Comparison of ENCODE assay signal across 7 cellular contexts in the genomic region with DNA sequence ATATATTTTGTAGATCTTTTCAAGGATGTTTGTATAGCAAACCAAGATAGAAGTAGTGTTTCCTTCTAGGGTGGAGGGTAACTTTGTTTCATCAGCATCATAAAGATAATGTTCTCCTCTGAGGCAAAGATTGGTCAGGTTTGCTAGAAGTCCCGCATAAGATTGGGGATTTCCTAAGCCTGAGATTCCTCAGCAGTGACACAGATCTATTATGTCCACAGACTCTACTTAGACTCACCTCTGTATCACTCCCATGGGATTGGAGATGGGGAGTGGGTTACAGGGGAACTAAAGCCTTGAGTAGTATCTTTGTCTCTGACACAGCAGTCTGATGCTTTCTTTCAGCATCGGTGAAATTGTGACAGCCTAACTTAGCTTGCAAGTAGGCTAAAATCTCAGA.
DNase-seq lines count a peak whose midpoint lies in the region; TF ChIP-seq lines count a peak whose summit lies in the region.
"Not testable (repeated sequence)": the region's sequence is repeated elsewhere in the genome, so short reads cannot be mapped to it uniquely, and the experiment has no call there.

No MANE protein-coding gene starts in this region.

- CTCF ChIA-PET in mammary epithelial cell (lab: Charles Lee; ENCODE audit: low non-redundant PET): not testable (repeated sequence)

- DNase-seq in EH (ENCODE audit: low read depth): peak; percentile 6
- peak; percentile 13 for DNase-seq in LHCN-M2 (ENCODE audit: low read depth)
- peak; percentile 16 for DNase-seq in activated CD4-positive, alpha-beta T cell treated with anti-CD3 and anti-CD28 coated beads, Interleukin-2, amount 10 ng/mL, durations not matched to agents 24 days and 14 days
- peak; percentile 3 for DNase-seq in mammary epithelial cell
- peak; percentile 3 for DNase-seq in epithelial cell of proximal tubule (ENCODE audit: low read depth)
- peak; percentile 60 for DNase-seq in fibroblast of the aortic adventitia (ENCODE audit: low read depth)
- DNase-seq in osteoblast (ENCODE audit: insufficient read length, low spot score, missing footprints): not testable (repeated sequence)

- H3K9ac ChIP-seq in mammary epithelial cell (ENCODE audit: insufficient read depth, low read length): not testable (repeated sequence)

- H3K4me3 ChIP-seq in mammary epithelial cell (replicated peaks in 1 of 3; ENCODE audit: insufficient read depth in 1 of 3, low read depth in 2 of 3, low read length in 3 of 3); epithelial cell of proximal tubule (ENCODE audit: low read depth, low read length); fibroblast of the aortic adventitia (ENCODE audit: low read depth, low read length); osteoblast (ENCODE audit: insufficient read depth, low read length): not testable (repeated sequence)

- H3K79me2 ChIP-seq in mammary epithelial cell (ENCODE audit: insufficient read depth, low read length); osteoblast (ENCODE audit: insufficient read depth, low read length): not testable (repeated sequence)

- BruUV-seq in mammary epithelial cell (replicated peaks; lab: Mats Ljungman, UMichigan): not testable (repeated sequence)

- dilution Hi-C loops in mammary epithelial cell (cut with HindIII; ENCODE audit: low sequenced_read_pairs): not testable (repeated sequence)

- H3K36me3 ChIP-seq in mammary epithelial cell (ENCODE audit: insufficient read depth, low read length); osteoblast (ENCODE audit: insufficient read depth, low read length): not testable (repeated sequence)

- H3K27ac ChIP-seq in mammary epithelial cell (ENCODE audit: insufficient read depth, low read depth, low read length); osteoblast (ENCODE audit: low read depth, low read length): not testable (repeated sequence)

- H3K4me3 Mint-ChIP-seq in activated CD4-positive, alpha-beta T cell treated with anti-CD3 and anti-CD28 coated beads, Interleukin-2, amount 10 ng/mL, durations not matched to agents 24 days and 14 days: not testable (repeated sequence)

- not testable (repeated sequence) for H4K20me1 ChIP-seq in mammary epithelial cell (ENCODE audit: insufficient read depth, low read length); osteoblast (ENCODE audit: insufficient read depth, low read length)

- H3K27me3 Mint-ChIP-seq in activated CD4-positive, alpha-beta T cell treated with anti-CD3 and anti-CD28 coated beads, Interleukin-2, amount 10 ng/mL, durations not matched to agents 24 days and 14 days: not testable (repeated sequence)

- WGBS in mammary epithelial cell (ENCODE audit: low coverage, missing lambda C conversion rate): 94% methylated on average over 2 of the region's 2 CpGs

- not testable (repeated sequence) for H3K36me3 Mint-ChIP-seq in activated CD4-positive, alpha-beta T cell treated with anti-CD3 and anti-CD28 coated beads, Interleukin-2, amount 10 ng/mL, durations not matched to agents 24 days and 14 days (ENCODE audit: low read depth)

- H3K9me3 ChIP-seq in mammary epithelial cell (replicated peaks; ENCODE audit: insufficient read depth, low read length); osteoblast (ENCODE audit: low read depth, low read length): not testable (repeated sequence)

- not testable (repeated sequence) for H3K4me1 Mint-ChIP-seq in activated CD4-positive, alpha-beta T cell treated with anti-CD3 and anti-CD28 coated beads, Interleukin-2, amount 10 ng/mL, durations not matched to agents 24 days and 14 days

- not testable (repeated sequence) for TF ChIP-seq CTCF in mammary epithelial cell (conservative IDR thresholded peaks at IDR 0.05 in 1 of 2, IDR thresholded peaks at IDR 0.05 in 1 of 2; ENCODE audit: extremely low read depth in 1 of 2, insufficient read depth in 1 of 2, low read depth in 1 of 2, low read length in 2 of 2); epithelial cell of proximal tubule (conservative IDR thresholded peaks at IDR 0.05; ENCODE audit: low read depth, low read length); fibroblast of the aortic adventitia (IDR thresholded peaks at IDR 0.05; ENCODE audit: insufficient read depth, low read length); osteoblast (IDR thresholded peaks at IDR 0.05; ENCODE audit: extremely low read depth, low read depth, low read length)

- not testable (repeated sequence) for H3K4me1 ChIP-seq in mammary epithelial cell (ENCODE audit: insufficient read depth, low read length); osteoblast (ENCODE audit: insufficient read depth, low read length)

- not testable (repeated sequence) for H3K27me3 ChIP-seq in mammary epithelial cell (ENCODE audit: insufficient read depth, low read length); osteoblast (ENCODE audit: insufficient read depth, low read length)

- in situ Hi-C loops in mammary epithelial cell (cut with MboI; ENCODE audit: low sequenced_read_pairs in 2 of 2): not testable (repeated sequence)

- H2AFZ ChIP-seq in mammary epithelial cell (ENCODE audit: low read depth, low read length); osteoblast (ENCODE audit: low read length): not testable (repeated sequence)

- H3K27ac Mint-ChIP-seq in activated CD4-positive, alpha-beta T cell treated with anti-CD3 and anti-CD28 coated beads, Interleukin-2, amount 10 ng/mL, durations not matched to agents 24 days and 14 days: not testable (repeated sequence)

- H3K4me2 ChIP-seq in mammary epithelial cell (ENCODE audit: insufficient read depth, low read depth, low read length): not testable (repeated sequence)
- peak overlapping the region; percentile 8 for H3K4me2 ChIP-seq in osteoblast (ENCODE audit: insufficient read depth, low read length)

- intact Hi-C loops in activated CD4-positive, alpha-beta T cell treated with anti-CD3 and anti-CD28 coated beads, Interleukin-2, amount 10 ng/mL, durations not matched to agents 24 days and 14 days (cut with micrococcal nuclease); mammary epithelial cell (cut with micrococcal nuclease): not testable (repeated sequence)

- H3K9me3 Mint-ChIP-seq in activated CD4-positive, alpha-beta T cell treated with anti-CD3 and anti-CD28 coated beads, Interleukin-2, amount 10 ng/mL, durations not matched to agents 24 days and 14 days: not testable (repeated sequence)
